ENCODE assay signal across 26 cellular contexts in the genomic region with DNA sequence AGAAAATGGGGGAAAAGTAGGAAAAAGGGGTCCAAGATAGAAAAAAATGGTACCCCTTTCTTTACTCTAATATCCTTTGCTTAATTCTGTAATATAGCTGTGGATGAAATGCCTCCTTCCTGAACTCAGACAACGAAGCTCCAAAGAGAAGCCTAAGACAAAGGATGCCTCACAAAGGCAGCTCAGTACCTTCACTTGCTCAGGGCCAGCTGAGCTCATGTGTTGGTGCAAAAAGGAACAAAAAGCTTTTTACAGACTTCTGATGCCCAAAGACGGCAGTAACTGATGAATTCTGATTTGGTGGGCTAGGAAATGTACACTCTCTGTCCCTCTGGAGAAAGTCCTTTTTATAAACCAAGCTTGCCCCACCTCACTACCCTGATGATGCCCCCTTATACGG.
"Had no signal": no experiment of that assay in that cellular context is flagged by ENCODE, and none has a peak within 500 bp of the region (broad histone marks: within the 10 kb centered on the region; RNA-seq: fewer than 3 reads in every experiment).

No MANE protein-coding gene starts in this region.

- H3K4me3 Mint-ChIP-seq: activated naive CD8-positive, alpha-beta T cell; activated T-cell treated with anti-CD3 and anti-CD28 coated beads, Interleukin-2, amount 50 U/mL, for 72 hours; central memory CD8-positive, alpha-beta T cell; mesothelial cell of epicardium; naive thymus-derived CD4-positive, alpha-beta T cell; T-helper 1 cell treated with Interleukin-12 subunit alpha and Interleukin-12 subunit beta and Interleukin-4 antibody, amounts not matched to agents 30 μg/mL and 1 μg/mL, for 36 hours; type B pancreatic cell had no signal

- H3K4me1 Mint-ChIP-seq: central memory CD8-positive, alpha-beta T cell; mesothelial cell of epicardium had no signal

- H3K27ac ChIP-seq: gastrocnemius medialis, hepatocyte, ovary, psoas muscle, right atrium auricular region, SK-N-MC, spleen, uterus, VCaP had no signal

- H3K9me3 ChIP-seq: gastrocnemius medialis, ovary, psoas muscle, right atrium auricular region, spleen, uterus had no signal

- H3K27me3 ChIP-seq: gastrocnemius medialis, hepatocyte, ovary, right atrium auricular region, spleen, uterus had no signal

- H3K27me3 Mint-ChIP-seq: activated naive CD8-positive, alpha-beta T cell; central memory CD8-positive, alpha-beta T cell; naive thymus-derived CD4-positive, alpha-beta T cell; type B pancreatic cell had no signal

- H3K36me3 ChIP-seq: ovary, uterus had no signal

- H3K9me3 Mint-ChIP-seq: central memory CD8-positive, alpha-beta T cell had no signal

- H3K4me3 ChIP-seq: gastrocnemius medialis, hepatocyte, ovary, psoas muscle, right atrium auricular region, SK-N-MC, spleen, uterus had no signal

- H3K4me1 ChIP-seq: gastrocnemius medialis, psoas muscle, right atrium auricular region, spleen, uterus had no signal

- DNase-seq: activated CD4-positive, alpha-beta T cell treated with anti-CD3 and anti-CD28 coated beads for 4 hours; activated CD4-positive, alpha-beta T cell treated with anti-CD3 and anti-CD28 coated beads, Interleukin-2, amount 50 U/mL, for 4 hours; activated naive CD4-positive, alpha-beta T cell; activated T-cell treated with anti-CD3 and anti-CD28 coated beads for 4 hours; activated T-cell treated with anti-CD3 and anti-CD28 coated beads, Interleukin-2, amount 50 U/mL, for 72 hours; dermis blood vessel endothelial cell; effector memory CD4-positive, alpha-beta T cell; gastrocnemius medialis; left colon; mammary epithelial cell; naive thymus-derived CD4-positive, alpha-beta T cell; ovary; psoas muscle; spleen; stimulated activated naive CD4-positive, alpha-beta T cell treated with Interleukin-2 at 50 U/mL for 16 hours; T-helper 9 cell; uterus had no signal

- H3K27ac Mint-ChIP-seq: activated naive CD8-positive, alpha-beta T cell; activated T-cell treated with anti-CD3 and anti-CD28 coated beads, Interleukin-2, amount 50 U/mL, for 72 hours; mesothelial cell of epicardium; T-helper 1 cell treated with Interleukin-12 subunit alpha and Interleukin-12 subunit beta and Interleukin-4 antibody, amounts not matched to agents 30 μg/mL and 1 μg/mL, for 36 hours; type B pancreatic cell had no signal
